ENCODE assay signal across 1 cellular context in the genomic region with DNA sequence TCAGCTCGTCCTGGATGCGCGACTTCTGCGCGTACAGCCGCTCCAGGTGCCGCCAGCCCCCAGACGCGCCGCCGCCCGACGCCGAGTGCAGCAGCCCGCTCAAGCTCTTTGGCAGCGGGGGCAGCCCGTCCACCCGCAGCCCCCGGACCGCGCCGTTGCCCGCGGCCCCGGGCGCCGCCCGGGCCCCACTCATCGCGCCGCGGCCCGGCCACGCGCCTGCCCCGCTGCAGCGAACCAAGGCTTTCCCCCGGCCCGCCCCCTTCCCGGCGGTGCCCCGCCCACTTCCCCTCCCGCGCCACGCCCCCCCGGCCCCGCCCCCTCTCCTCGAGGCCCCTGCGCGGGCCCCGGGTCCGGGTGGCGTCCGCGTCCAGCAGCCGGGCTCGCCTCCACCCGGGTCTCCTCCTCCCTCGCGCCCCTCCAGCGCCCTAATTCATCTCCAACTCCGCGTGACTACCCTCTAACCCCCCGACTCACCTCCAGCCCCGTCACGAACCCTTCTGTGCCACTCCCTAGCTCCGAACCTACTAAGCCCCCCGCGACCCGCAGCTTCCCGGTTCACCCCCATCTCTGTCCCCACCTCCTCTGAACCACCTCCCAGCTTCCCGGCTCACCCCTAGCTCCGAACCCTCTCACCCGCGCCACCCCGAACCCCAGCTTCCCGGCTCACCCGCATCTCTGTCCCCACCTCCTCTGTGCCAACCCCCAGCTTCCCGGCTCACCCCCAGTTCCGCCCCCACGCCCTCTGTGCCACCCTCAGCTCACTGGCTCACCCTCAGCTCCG.
TF ChIP-seq lines count a peak whose summit lies in the region.

A gene (minus strand): TSS at position 236 of the 781 bp plus-strand sequence. CDS start 43 bp downstream, at position 193.

TF ChIP-seq in HEK293, 187 proteins besides CTCF, POLR2A, EP300 and RAD21 (continued from another document and continues in another):
- TF ChIP-seq, protein P1, sequence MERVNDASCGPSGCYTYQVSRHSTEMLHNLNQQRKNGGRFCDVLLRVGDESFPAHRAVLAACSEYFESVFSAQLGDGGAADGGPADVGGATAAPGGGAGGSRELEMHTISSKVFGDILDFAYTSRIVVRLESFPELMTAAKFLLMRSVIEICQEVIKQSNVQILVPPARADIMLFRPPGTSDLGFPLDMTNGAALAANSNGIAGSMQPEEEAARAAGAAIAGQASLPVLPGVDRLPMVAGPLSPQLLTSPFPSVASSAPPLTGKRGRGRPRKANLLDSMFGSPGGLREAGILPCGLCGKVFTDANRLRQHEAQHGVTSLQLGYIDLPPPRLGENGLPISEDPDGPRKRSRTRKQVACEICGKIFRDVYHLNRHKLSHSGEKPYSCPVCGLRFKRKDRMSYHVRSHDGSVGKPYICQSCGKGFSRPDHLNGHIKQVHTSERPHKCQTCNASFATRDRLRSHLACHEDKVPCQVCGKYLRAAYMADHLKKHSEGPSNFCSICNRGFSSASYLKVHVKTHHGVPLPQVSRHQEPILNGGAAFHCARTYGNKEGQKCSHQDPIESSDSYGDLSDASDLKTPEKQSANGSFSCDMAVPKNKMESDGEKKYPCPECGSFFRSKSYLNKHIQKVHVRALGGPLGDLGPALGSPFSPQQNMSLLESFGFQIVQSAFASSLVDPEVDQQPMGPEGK (tag by site-specific recombination; IDR thresholded peaks at IDR 0.05) = peak; percentile 93
- TF ChIP-seq REPIN1 (tag by site-specific recombination; IDR thresholded peaks at IDR 0.05; ENCODE audit: low read depth) (peak; percentile 89; the same call in 1 of the 2 replicates), ZFP41 (tag by site-specific recombination; IDR thresholded peaks at IDR 0.05; ENCODE audit: borderline replicate concordance) (0 out of 2 replicates have a peak, but pooled peaks have one; percentile 74), ZNF157 (tag by site-specific recombination; IDR thresholded peaks at IDR 0.05) (peak; percentile 47), ZNF701 (tag by site-specific recombination; IDR thresholded peaks at IDR 0.05) (no peak), ZNF211 (tag by site-specific recombination; IDR thresholded peaks at IDR 0.05; ENCODE audit: low read depth) (no peak), ZBTB20 (tag by site-specific recombination; IDR thresholded peaks at IDR 0.05) (peak; percentile 89), ZBTB8A (tag by site-specific recombination; IDR thresholded peaks at IDR 0.05) (peak; percentile 76), GFI1B (tag by site-specific recombination; IDR thresholded peaks at IDR 0.05) (peak; percentile 38; the same call in 1 of the 2 replicates), ZNF37A (tag by site-specific recombination; IDR thresholded peaks at IDR 0.05) (no peak), ZNF707 (tag by site-specific recombination; IDR thresholded peaks at IDR 0.05) (no peak), ZNF544 (tag by site-specific recombination; IDR thresholded peaks at IDR 0.05) (no peak), ZNF501 (tag by site-specific recombination; IDR thresholded peaks at IDR 0.05) (peak; percentile 96), HOXC10 (CRISPR knock-in tag; IDR thresholded peaks at IDR 0.05) (no peak), ZNF140 (tag by site-specific recombination; IDR thresholded peaks at IDR 0.05) (no peak; the same call in 1 of the 2 replicates), SALL2 (tag by site-specific recombination; IDR thresholded peaks at IDR 0.05; ENCODE audit: borderline replicate concordance) (no peak), ZBTB48 (tag by site-specific recombination; IDR thresholded peaks at IDR 0.05) (no peak; the same call in 1 of the 2 replicates), ZNF354C (tag by site-specific recombination; IDR thresholded peaks at IDR 0.05; ENCODE audit: borderline replicate concordance, low read depth) (no peak)
- TF ChIP-seq, protein P2, sequence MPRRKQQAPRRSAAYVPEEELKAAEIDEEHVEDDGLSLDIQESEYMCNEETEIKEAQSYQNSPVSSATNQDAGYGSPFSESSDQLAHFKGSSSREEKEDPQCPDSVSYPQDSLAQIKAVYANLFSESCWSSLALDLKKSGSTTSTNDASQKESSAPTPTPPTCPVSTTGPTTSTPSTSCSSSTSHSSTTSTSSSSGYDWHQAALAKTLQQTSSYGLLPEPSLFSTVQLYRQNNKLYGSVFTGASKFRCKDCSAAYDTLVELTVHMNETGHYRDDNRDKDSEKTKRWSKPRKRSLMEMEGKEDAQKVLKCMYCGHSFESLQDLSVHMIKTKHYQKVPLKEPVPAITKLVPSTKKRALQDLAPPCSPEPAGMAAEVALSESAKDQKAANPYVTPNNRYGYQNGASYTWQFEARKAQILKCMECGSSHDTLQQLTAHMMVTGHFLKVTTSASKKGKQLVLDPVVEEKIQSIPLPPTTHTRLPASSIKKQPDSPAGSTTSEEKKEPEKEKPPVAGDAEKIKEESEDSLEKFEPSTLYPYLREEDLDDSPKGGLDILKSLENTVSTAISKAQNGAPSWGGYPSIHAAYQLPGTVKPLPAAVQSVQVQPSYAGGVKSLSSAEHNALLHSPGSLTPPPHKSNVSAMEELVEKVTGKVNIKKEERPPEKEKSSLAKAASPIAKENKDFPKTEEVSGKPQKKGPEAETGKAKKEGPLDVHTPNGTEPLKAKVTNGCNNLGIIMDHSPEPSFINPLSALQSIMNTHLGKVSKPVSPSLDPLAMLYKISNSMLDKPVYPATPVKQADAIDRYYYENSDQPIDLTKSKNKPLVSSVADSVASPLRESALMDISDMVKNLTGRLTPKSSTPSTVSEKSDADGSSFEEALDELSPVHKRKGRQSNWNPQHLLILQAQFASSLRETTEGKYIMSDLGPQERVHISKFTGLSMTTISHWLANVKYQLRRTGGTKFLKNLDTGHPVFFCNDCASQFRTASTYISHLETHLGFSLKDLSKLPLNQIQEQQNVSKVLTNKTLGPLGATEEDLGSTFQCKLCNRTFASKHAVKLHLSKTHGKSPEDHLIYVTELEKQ (tag by site-specific recombination; IDR thresholded peaks at IDR 0.05; ENCODE audit: borderline replicate concordance) = peak; percentile 18; the same call in 1 of the 2 replicates
- TF ChIP-seq, protein P3, sequence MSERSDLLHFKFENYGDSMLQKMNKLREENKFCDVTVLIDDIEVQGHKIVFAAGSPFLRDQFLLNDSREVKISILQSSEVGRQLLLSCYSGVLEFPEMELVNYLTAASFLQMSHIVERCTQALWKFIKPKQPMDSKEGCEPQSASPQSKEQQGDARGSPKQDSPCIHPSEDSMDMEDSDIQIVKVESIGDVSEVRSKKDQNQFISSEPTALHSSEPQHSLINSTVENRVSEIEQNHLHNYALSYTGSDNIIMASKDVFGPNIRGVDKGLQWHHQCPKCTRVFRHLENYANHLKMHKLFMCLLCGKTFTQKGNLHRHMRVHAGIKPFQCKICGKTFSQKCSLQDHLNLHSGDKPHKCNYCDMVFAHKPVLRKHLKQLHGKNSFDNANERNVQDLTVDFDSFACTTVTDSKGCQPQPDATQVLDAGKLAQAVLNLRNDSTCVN (tag by site-specific recombination; optimal IDR thresholded peaks at IDR 0.05) = peak; percentile 12
- TF ChIP-seq, protein P4, sequence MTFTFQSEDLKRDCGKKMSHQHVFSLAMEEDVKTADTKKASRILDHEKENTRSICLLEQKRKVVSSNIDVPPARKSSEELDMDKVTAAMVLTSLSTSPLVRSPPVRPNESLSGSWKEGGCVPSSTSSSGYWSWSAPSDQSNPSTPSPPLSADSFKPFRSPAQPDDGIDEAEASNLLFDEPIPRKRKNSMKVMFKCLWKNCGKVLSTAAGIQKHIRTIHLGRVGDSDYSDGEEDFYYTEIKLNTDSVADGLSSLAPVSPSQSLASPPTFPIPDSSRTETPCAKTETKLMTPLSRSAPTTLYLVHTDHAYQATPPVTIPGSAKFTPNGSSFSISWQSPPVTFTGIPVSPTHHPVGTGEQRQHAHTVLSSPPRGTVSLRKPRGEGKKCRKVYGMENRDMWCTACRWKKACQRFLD (tag by site-specific recombination; IDR thresholded peaks at IDR 0.05) = peak; percentile 16; the same call in 1 of the 2 replicates
- TF ChIP-seq, protein P5, sequence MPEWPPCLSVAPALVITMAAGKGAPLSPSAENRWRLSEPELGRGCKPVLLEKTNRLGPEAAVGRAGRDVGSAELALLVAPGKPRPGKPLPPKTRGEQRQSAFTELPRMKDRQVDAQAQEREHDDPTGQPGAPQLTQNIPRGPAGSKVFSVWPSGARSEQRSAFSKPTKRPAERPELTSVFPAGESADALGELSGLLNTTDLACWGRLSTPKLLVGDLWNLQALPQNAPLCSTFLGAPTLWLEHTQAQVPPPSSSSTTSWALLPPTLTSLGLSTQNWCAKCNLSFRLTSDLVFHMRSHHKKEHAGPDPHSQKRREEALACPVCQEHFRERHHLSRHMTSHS (tag by site-specific recombination; IDR thresholded peaks at IDR 0.05) = no peak
- TF ChIP-seq, protein P6, sequence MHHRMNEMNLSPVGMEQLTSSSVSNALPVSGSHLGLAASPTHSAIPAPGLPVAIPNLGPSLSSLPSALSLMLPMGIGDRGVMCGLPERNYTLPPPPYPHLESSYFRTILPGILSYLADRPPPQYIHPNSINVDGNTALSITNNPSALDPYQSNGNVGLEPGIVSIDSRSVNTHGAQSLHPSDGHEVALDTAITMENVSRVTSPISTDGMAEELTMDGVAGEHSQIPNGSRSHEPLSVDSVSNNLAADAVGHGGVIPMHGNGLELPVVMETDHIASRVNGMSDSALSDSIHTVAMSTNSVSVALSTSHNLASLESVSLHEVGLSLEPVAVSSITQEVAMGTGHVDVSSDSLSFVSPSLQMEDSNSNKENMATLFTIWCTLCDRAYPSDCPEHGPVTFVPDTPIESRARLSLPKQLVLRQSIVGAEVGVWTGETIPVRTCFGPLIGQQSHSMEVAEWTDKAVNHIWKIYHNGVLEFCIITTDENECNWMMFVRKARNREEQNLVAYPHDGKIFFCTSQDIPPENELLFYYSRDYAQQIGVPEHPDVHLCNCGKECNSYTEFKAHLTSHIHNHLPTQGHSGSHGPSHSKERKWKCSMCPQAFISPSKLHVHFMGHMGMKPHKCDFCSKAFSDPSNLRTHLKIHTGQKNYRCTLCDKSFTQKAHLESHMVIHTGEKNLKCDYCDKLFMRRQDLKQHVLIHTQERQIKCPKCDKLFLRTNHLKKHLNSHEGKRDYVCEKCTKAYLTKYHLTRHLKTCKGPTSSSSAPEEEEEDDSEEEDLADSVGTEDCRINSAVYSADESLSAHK (tag by site-specific recombination; IDR thresholded peaks at IDR 0.05) = no peak
- TF ChIP-seq, protein P7, sequence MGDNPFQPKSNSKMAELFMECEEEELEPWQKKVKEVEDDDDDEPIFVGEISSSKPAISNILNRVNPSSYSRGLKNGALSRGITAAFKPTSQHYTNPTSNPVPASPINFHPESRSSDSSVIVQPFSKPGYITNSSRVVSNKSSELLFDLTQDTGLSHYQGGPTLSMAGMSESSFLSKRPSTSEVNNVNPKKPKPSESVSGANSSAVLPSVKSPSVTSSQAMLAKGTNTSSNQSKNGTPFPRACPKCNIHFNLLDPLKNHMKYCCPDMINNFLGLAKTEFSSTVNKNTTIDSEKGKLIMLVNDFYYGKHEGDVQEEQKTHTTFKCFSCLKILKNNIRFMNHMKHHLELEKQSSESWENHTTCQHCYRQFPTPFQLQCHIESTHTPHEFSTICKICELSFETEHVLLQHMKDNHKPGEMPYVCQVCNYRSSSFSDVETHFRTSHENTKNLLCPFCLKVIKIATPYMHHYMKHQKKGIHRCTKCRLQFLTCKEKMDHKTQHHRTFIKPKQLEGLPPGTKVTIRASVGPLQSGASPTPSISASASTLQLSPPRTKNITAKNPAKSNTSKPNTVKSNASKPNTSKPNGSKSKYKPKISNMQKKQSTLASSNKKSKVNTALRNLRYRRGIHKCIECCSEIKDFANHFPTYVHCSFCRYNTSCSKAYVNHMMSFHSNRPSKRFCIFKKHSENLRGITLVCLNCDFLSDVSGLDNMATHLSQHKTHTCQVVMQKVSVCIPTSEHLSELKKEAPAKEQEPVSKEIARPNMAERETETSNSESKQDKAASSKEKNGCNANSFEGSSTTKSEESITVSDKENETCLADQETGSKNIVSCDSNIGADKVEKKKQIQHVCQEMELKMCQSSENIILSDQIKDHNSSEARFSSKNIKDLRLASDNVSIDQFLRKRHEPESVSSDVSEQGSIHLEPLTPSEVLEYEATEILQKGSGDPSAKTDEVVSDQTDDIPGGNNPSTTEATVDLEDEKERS (tag by site-specific recombination; IDR thresholded peaks at IDR 0.05) = no peak
- TF ChIP-seq, protein P8, sequence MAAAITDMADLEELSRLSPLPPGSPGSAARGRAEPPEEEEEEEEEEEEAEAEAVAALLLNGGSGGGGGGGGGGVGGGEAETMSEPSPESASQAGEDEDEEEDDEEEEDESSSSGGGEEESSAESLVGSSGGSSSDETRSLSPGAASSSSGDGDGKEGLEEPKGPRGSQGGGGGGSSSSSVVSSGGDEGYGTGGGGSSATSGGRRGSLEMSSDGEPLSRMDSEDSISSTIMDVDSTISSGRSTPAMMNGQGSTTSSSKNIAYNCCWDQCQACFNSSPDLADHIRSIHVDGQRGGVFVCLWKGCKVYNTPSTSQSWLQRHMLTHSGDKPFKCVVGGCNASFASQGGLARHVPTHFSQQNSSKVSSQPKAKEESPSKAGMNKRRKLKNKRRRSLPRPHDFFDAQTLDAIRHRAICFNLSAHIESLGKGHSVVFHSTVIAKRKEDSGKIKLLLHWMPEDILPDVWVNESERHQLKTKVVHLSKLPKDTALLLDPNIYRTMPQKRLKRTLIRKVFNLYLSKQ (tag by site-specific recombination; IDR thresholded peaks at IDR 0.05; ENCODE audit: borderline replicate concordance) = no peak; the same call in 1 of the 2 replicates
- TF ChIP-seq, protein P9, sequence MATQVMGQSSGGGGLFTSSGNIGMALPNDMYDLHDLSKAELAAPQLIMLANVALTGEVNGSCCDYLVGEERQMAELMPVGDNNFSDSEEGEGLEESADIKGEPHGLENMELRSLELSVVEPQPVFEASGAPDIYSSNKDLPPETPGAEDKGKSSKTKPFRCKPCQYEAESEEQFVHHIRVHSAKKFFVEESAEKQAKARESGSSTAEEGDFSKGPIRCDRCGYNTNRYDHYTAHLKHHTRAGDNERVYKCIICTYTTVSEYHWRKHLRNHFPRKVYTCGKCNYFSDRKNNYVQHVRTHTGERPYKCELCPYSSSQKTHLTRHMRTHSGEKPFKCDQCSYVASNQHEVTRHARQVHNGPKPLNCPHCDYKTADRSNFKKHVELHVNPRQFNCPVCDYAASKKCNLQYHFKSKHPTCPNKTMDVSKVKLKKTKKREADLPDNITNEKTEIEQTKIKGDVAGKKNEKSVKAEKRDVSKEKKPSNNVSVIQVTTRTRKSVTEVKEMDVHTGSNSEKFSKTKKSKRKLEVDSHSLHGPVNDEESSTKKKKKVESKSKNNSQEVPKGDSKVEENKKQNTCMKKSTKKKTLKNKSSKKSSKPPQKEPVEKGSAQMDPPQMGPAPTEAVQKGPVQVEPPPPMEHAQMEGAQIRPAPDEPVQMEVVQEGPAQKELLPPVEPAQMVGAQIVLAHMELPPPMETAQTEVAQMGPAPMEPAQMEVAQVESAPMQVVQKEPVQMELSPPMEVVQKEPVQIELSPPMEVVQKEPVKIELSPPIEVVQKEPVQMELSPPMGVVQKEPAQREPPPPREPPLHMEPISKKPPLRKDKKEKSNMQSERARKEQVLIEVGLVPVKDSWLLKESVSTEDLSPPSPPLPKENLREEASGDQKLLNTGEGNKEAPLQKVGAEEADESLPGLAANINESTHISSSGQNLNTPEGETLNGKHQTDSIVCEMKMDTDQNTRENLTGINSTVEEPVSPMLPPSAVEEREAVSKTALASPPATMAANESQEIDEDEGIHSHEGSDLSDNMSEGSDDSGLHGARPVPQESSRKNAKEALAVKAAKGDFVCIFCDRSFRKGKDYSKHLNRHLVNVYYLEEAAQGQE (tag by site-specific recombination; IDR thresholded peaks at IDR 0.05) = peak; percentile 51; the same call in 1 of the 2 replicates
